In genomic region chr1:41378999-41379740, GRCh38 we compare ENCODE assay signal across 21 cellular contexts. TPM values are rescaled to one million over a fixed set of nuclear protein-coding genes. Genes with fewer than 3 reads are reported as not detected.
A peak's percentile ranks its signal among the peaks of the same experiment; 100 is the strongest.
DNase-seq lines count a peak whose midpoint lies in the region; ATAC-seq, FAIRE-seq and TF ChIP-seq lines count a peak whose summit lies in the region.
"Had no signal": no experiment of that assay in that cellular context is flagged by ENCODE, and none has a peak within 500 bp of the region (broad histone marks: within the 10 kb centered on the region; RNA-seq: fewer than 3 reads in every experiment).

No MANE protein-coding gene starts in this region.

- H3K4me3 ChIP-seq in K562 (no peak overlapping the region), stomach (no peak overlapping the region), PC-3 (ENCODE audit: low read length) (no peak overlapping the region)

- H3K4me2 ChIP-seq in K562 (ENCODE audit: insufficient read depth, low read length) (no peak overlapping the region), PC-3 (ENCODE audit: low read length) (no peak overlapping the region)

- no peak for FAIRE-seq in K562 (lab: Jason Lieb, UNC)
- FAIRE-seq: A204.1, GM19239 had no signal

- TF ChIP-seq EP300 in K562 (IDR thresholded peaks at IDR 0.05; ENCODE audit: low read length) = no peak
- TF ChIP-seq EP300 in stomach (IDR thresholded peaks at IDR 0.05) = no peak

- H3K27ac ChIP-seq in K562 (ENCODE audit: extremely low read depth, low read depth, low read length) (no peak overlapping the region), stomach (peak overlapping the region in 4 of 5 donors; percentile 20 to 95 (median 42)), PC-3 (ENCODE audit: low read length) (no peak overlapping the region)
- H3K27ac ChIP-seq: VCaP had no signal

- H3K9me1 ChIP-seq in K562 (ENCODE audit: control insufficient read depth, insufficient read depth, low read length) = no peaks in the 10 kb centered on the region

- no peak for TF ChIP-seq CTCF in K562 (IDR thresholded peaks at IDR 0.05 in 2 of 3, conservative IDR thresholded peaks at IDR 0.05 in 1 of 3; ENCODE audit: insufficient read depth in 2 of 3, low read depth in 1 of 3, low read length in 3 of 3)
- TF ChIP-seq CTCF in stomach (IDR thresholded peaks at IDR 0.05) = no peak
- TF ChIP-seq CTCF in PC-3 (conservative IDR thresholded peaks at IDR 0.05; ENCODE audit: low read depth, low read length) = no peak

- H3K27me3 ChIP-seq in K562 (ENCODE audit: control insufficient read depth in 2 of 2, insufficient read depth in 2 of 2, low read length in 2 of 2) (peaks cover 9 to 50% of the 10 kb centered on the region in 2 experiments), stomach (peaks cover 0 to 39% (median 7%) of the 10 kb centered on the region in 3 donors), PC-3 (ENCODE audit: low read length) (no peaks in the 10 kb centered on the region)

- intact Hi-C loops in K562 (cut with micrococcal nuclease) = no loop called here
- intact Hi-C loops in stomach (cut with DNase I; ENCODE audit: low total_unique reads) = no loop called here
- intact Hi-C loops in PC-3 (cut with micrococcal nuclease) = no loop called here

- no peaks in the 10 kb centered on the region for H3K9me3 ChIP-seq in K562 (replicated peaks; ENCODE audit: control insufficient read depth, insufficient read depth, low read depth, low read length)
- H3K9me3 ChIP-seq in stomach = no peaks in the 10 kb centered on the region
- no peaks in the 10 kb centered on the region for H3K9me3 ChIP-seq in PC-3 (ENCODE audit: low read length)

- H4K20me1 ChIP-seq in K562 (replicated peaks; ENCODE audit: control insufficient read depth, insufficient read depth, low read length) (peaks cover 9% of the 10 kb centered on the region; the same call in 1 of the 2 replicates), PC-3 (ENCODE audit: low read length) (no peaks in the 10 kb centered on the region)

- DNase-seq in NCI-H1417 (lab: John Stamatoyannopoulos, UW) (peak in 2 of 3 experiments; percentile 75 to 91), NCI-H1417 treated with DMSO at 0.1 percent for 48 hours (lab: John Stamatoyannopoulos, UW) (no peak), NCI-H2029 treated with DMSO at 0.1 percent for 48 hours (lab: John Stamatoyannopoulos, UW) (peak; percentile 80), K562 (ENCODE audit: extremely low read depth in 1 of 4, low spot score in 3 of 4) (no peak), stomach (no peak), HUDEP-2 (lab: John Stamatoyannopoulos, UW; ENCODE audit: unreplicated experiment in 76 of 76) (no peak), PC-3 (no peak), globus pallidus (ENCODE audit: low spot score) (no peak)
- DNase-seq: activated CD4-positive, alpha-beta memory T cell treated with anti-CD3 and anti-CD28 coated beads, Interleukin-2, amount 10 ng/mL, durations not matched to agents 7 days and 5 days; activated T-cell treated with anti-CD3 and anti-CD28 coated beads, Interleukin-2, amount 50 U/mL, for 4 hours; dermis blood vessel endothelial cell; foreskin melanocyte; HCEC 1CT; naive thymus-derived CD4-positive, alpha-beta T cell; OCI-M1; T-helper 17 cell; trophoblast cell had no signal

- POLR2A ChIA-PET in K562 (lab: Yijun Ruan, JAX) = interaction anchor here (0.6 kb wide), 1 partner anchor 19 kb away, joined by 3 read pairs; no protein-coding TSS in a partner anchor
- POLR2A ChIA-PET in PC-3 (lab: Charles Lee; ENCODE audit: unreplicated experiment) = no interaction called here

- CTCF ChIA-PET in K562 (lab: Yijun Ruan, JAX; ENCODE audit: low intra/inter-chr PET ratio) (no interaction called here), PC-3 (lab: Charles Lee) (no interaction called here)

- H3F3A ChIP-seq in PC-3 (ENCODE audit: low read length, unreplicated experiment) = no peaks in the 10 kb centered on the region

- TF ChIP-seq POLR2A in K562 (conservative IDR thresholded peaks at IDR 0.05) (no peak), stomach (IDR thresholded peaks at IDR 0.05) (no peak)

- H3K9me2 ChIP-seq in PC-3 (replicated peaks; ENCODE audit: low read length) = no peaks in the 10 kb centered on the region

- WGBS in K562 (ENCODE audit: insufficient coverage, low coverage, missing lambda C conversion rate) = 8% methylated on average over 4 of the region's 4 CpGs
- WGBS in stomach, 5 donors = 69 to 82% (median 71%) methylated on average over 4 of the region's 4 CpGs

- in situ Hi-C loops in K562 (cut with MboI) = no loop called here

- no peak for TF ChIP-seq RAD21 in K562 (CRISPR knock-in tag; conservative IDR thresholded peaks at IDR 0.05 in 1 of 2, IDR thresholded peaks at IDR 0.05 in 1 of 2)

- H3K4me1 ChIP-seq in K562 (replicated peaks in 1 of 2; ENCODE audit: control insufficient read depth in 2 of 2, insufficient read depth in 2 of 2, low read length in 2 of 2) (peaks cover 3 to 13% of the 10 kb centered on the region in 2 experiments; a peak in 1 of 5 replicates), stomach (peaks cover 26 to 46% (median 38%) of the 10 kb centered on the region in 4 donors), PC-3 (ENCODE audit: insufficient read depth, low read length) (peaks cover 18% of the 10 kb centered on the region)

- no TSS peak for BruUV-seq in K562 (replicated peaks; lab: Mats Ljungman, UMichigan)
- no TSS peak for BruUV-seq in PC-3 (replicated peaks; lab: Mats Ljungman, UMichigan)

- H2AFZ ChIP-seq in K562 (ENCODE audit: low read depth, low read length) (no peak overlapping the region), PC-3 (ENCODE audit: low read length) (no peak overlapping the region)

- H3K36me3 ChIP-seq in K562 (ENCODE audit: control insufficient read depth, insufficient read depth, low read length) (no peaks in the 10 kb centered on the region), stomach (peaks cover 0 to 8% (median 6%) of the 10 kb centered on the region in 4 donors), PC-3 (ENCODE audit: low read depth, low read length) (no peaks in the 10 kb centered on the region)

- H3K79me2 ChIP-seq in K562 (ENCODE audit: control insufficient read depth, insufficient read depth, low read length) = no peaks in the 10 kb centered on the region
- H3K79me2 ChIP-seq in PC-3 (ENCODE audit: low read length) = no peaks in the 10 kb centered on the region; the same call in 1 of the 2 replicates

- ATAC-seq in K562 (no peak), PC-3 (no peak)
- ATAC-seq: activated naive CD4-positive, alpha-beta T cell treated with anti-CD3 and anti-CD28 coated beads, Interleukin-2, amount 50 U/mL, for 72 hours; activated T-cell treated with anti-CD3 and anti-CD28 coated beads, Interleukin-2, amount 50 U/mL, for 4 hours; naive thymus-derived CD4-positive, alpha-beta T cell; T-helper 17 cell had no signal

- no peak overlapping the region for H3K9ac ChIP-seq in K562 (ENCODE audit: insufficient read depth in 1 of 2, low read depth in 2 of 2, low read length in 2 of 2)
- no peak overlapping the region for H3K9ac ChIP-seq in PC-3 (ENCODE audit: low read length)

TF ChIP-seq in K562, 482 proteins besides CTCF, POLR2A, EP300 and RAD21:
- no peak for TF ChIP-seq EP400 (IDR thresholded peaks at IDR 0.05)
- TF ChIP-seq BMI1 (IDR thresholded peaks at IDR 0.05; ENCODE audit: low read length) = no peak
- TF ChIP-seq HBP1 (CRISPR knock-in tag; IDR thresholded peaks at IDR 0.05) = no peak
- peak; percentile 71 for TF ChIP-seq BCOR (IDR thresholded peaks at IDR 0.05)
- TF ChIP-seq RBM25 (IDR thresholded peaks at IDR 0.05; ENCODE audit: low read depth, low read length, severe bottlenecking) = peak; percentile 55
- TF ChIP-seq ZFP36 (IDR thresholded peaks at IDR 0.05; ENCODE audit: low read depth, low read length, partially characterized antibody) = peak; percentile 35
TF ChIP-seq in K562: peak in this region for 3.

RNA-seq across cellular contexts. Expression of gene FOXO6, which starts 17.9 kb away (rescaled TPM):
- total RNA-seq in K562 (2011; cell fraction: chromatin; rRNA removed; ENCODE audit: low replicate concordance) = not detected in 2 replicates
- total RNA-seq in K562 (2011; cell fraction: nucleolus; rRNA removed) = 0.17 and 0.53 TPM in 2 replicates
- total RNA-seq in K562 (2011; cell fraction: nucleoplasm; rRNA removed) = not detected in 2 replicates
- total RNA-seq in K562 (2014; rRNA removed) (0.08 TPM in 1 of 2 replicates, not detected in the other), K562 (2014; rRNA removed; fragmentation: Illumina TruSeq; extraction: Trizol) (not detected in 2 replicates), K562 (2015; rRNA removed; fragmentation: Illumina TruSeq; extraction: Trizol) (0.04 TPM in 1 of 2 replicates, not detected in the other), K562 (2021) (0.31 and 0.38 TPM in 2 replicates), stomach (1 to 10 TPM in 1 of 5 donors, under 1 TPM in 1, not detected in 3; under 0.01 to 1.1 TPM), PC-3 (2014; rRNA removed) (1.2 and 5.4 TPM in 2 replicates)
- polyA plus RNA-seq in K562 (2011; rRNA removed) (not detected in 2 replicates), K562 (2014; fragmentation: Illumina TruSeq; extraction: Trizol) (0.10 TPM in 1 of 2 replicates, not detected in the other), K562 (2014; fragmentation: Nextera tagmentation; extraction: Ambion mirVana) (not detected), K562 (2014; rRNA removed) (0.13 and 0.43 TPM in 2 replicates), stomach (under 1 TPM in 2 of 3 donors, not detected in 1; 0.37 to 0.83 TPM)
- polyA plus RNA-seq in K562 (2011; cell fraction: cytosol; rRNA removed) = not detected in 2 replicates
- polyA plus RNA-seq in K562 (2011; cell fraction: nucleus; rRNA removed) = 0.04 and 0.06 TPM in 2 replicates
- polyA plus RNA-seq in K562 (2012) = 0.18 and 0.51 TPM in 2 replicates
- polyA minus RNA-seq in K562 (2011; rRNA and poly(A)+ RNA removed) = 0.14 TPM in 1 of 2 replicates, not detected in the other
- polyA minus RNA-seq in K562 (2011; cell fraction: cytosol; rRNA and poly(A)+ RNA removed) = not detected in 2 replicates
- 0.22 and 0.27 TPM in 2 replicates for polyA minus RNA-seq in K562 (2011; cell fraction: nucleus; rRNA and poly(A)+ RNA removed)
- total RNA-seq: dermis blood vessel endothelial cell had no signal
- polyA plus RNA-seq: naive thymus-derived CD4-positive, alpha-beta T cell had no signal

Comparison
In these comparisons a context has a peak if more than half of its experiments do, and no peak if none do; other contexts are left out.
1. DNase-seq: peak in NCI-H1417 (2 of 3) and NCI-H2029 treated with DMSO at 0.1 percent for 48 hours (single experiment); none in NCI-H1417 treated with DMSO at 0.1 percent for 48 hours (single experiment), K562 (0 of 4), stomach (single experiment), HUDEP-2 (0 of 76), PC-3 (single experiment) and globus pallidus (single experiment).
2. H3K27ac ChIP-seq: peak in stomach (4 of 5); none in K562 (single experiment) and PC-3 (single experiment).